In genomic region chr17:43839670-43840101, GRCh38 we compare ENCODE assay signal across 13 cellular contexts. TPM values are rescaled to one million over a fixed set of nuclear protein-coding genes. Genes with fewer than 3 reads are reported as not detected.
A peak's percentile ranks its signal among the peaks of the same experiment; 100 is the strongest.
DNase-seq lines count a peak whose midpoint lies in the region; ATAC-seq and TF ChIP-seq lines count a peak whose summit lies in the region.
"Had no signal": no experiment of that assay in that cellular context is flagged by ENCODE, and none has a peak within 500 bp of the region (broad histone marks: within the 10 kb centered on the region; RNA-seq: fewer than 3 reads in every experiment).

No MANE protein-coding gene starts in this region.

- peak; percentile 40 for DNase-seq in HuH-7 (ENCODE audit: low spot score)
- DNase-seq in NCI-H2196 treated with DMSO at 0.1 percent for 48 hours (lab: John Stamatoyannopoulos, UW; ENCODE audit: unreplicated experiment): peak; percentile 95
- DNase-seq in mammary epithelial cell: peak; percentile 57
- peak; percentile 33 for DNase-seq in prostate gland (ENCODE audit: low spot score)
- no peak for DNase-seq in T-helper 1 cell
- DNase-seq in stimulated activated CD4-positive, alpha-beta T cell treated with anti-CD3 and anti-CD28 coated beads, Interleukin-4, amount 100 ng/mL, for 1 hour: no peak
- DNase-seq: activated CD4-positive, alpha-beta T cell treated with anti-CD3 and anti-CD28 coated beads, Interleukin-2, amount 10 ng/mL, durations not matched to agents 7 days and 5 days; EL; stimulated activated CD4-positive, alpha-beta T cell treated with anti-CD3 and anti-CD28 coated beads, Interleukin-4, amount 100 ng/mL, for 24 hours had no signal

- H4K20me1 ChIP-seq in mammary epithelial cell (ENCODE audit: insufficient read depth, low read length): no peaks in the 10 kb centered on the region

- H3K9me3 ChIP-seq in mammary epithelial cell (replicated peaks; ENCODE audit: insufficient read depth, low read length) (no peaks in the 10 kb centered on the region), prostate gland (no peaks in the 10 kb centered on the region)

- no peak for TF ChIP-seq POLR2A in prostate gland (IDR thresholded peaks at IDR 0.05)

- peaks cover 31% of the 10 kb centered on the region for H3K4me1 ChIP-seq in mammary epithelial cell (ENCODE audit: insufficient read depth, low read length)
- no peaks in the 10 kb centered on the region for H3K4me1 ChIP-seq in prostate gland (replicated peaks)

- H3K27me3 ChIP-seq in mammary epithelial cell (ENCODE audit: insufficient read depth, low read length) (no peaks in the 10 kb centered on the region), prostate gland (replicated peaks; ENCODE audit: insufficient read depth) (no peaks in the 10 kb centered on the region)

- H3K4me2 ChIP-seq in mammary epithelial cell (ENCODE audit: insufficient read depth, low read depth, low read length): peak overlapping the region; percentile 46

- dilution Hi-C loops in mammary epithelial cell (cut with HindIII; ENCODE audit: low sequenced_read_pairs): loop anchor here (5.0 kb wide), 3 partner anchors 37 to 137 kb away; no protein-coding TSS in a partner anchor

- H3K4me3 ChIP-seq in mammary epithelial cell (replicated peaks in 1 of 3; ENCODE audit: insufficient read depth in 1 of 3, low read depth in 2 of 3, low read length in 3 of 3) (no peak overlapping the region), prostate gland (no peak overlapping the region)

- no peak for ATAC-seq in GM18511 (IDR thresholded peaks at IDR 0.05; ENCODE audit: unreplicated experiment)
- no peak for ATAC-seq in GM19463 (IDR thresholded peaks at IDR 0.05; ENCODE audit: unreplicated experiment)

- intact Hi-C loops in mammary epithelial cell (cut with micrococcal nuclease) (loop anchor here (10.0 kb wide), 1 partner anchor 145 kb away; no protein-coding TSS in a partner anchor), prostate gland (cut with DNase I) (no loop called here)

- CTCF ChIA-PET in mammary epithelial cell (lab: Charles Lee; ENCODE audit: low non-redundant PET): interaction anchor here (0.5 to 0.8 kb wide), 2 partner anchors 104 to 223 kb away, joined by 3 to 5 read pairs; no protein-coding TSS in a partner anchor

- H3K9ac ChIP-seq in mammary epithelial cell (ENCODE audit: insufficient read depth, low read length): no peak overlapping the region

- WGBS in mammary epithelial cell (ENCODE audit: low coverage, missing lambda C conversion rate): 0% methylated on average over 7 of the region's 7 CpGs
- WGBS in prostate gland: 35% methylated on average over 7 of the region's 7 CpGs

- H3K27ac ChIP-seq in mammary epithelial cell (ENCODE audit: insufficient read depth, low read depth, low read length) (no peak overlapping the region), prostate gland (no peak overlapping the region)

- H3K79me2 ChIP-seq in mammary epithelial cell (ENCODE audit: insufficient read depth, low read length): no peaks in the 10 kb centered on the region

- in situ Hi-C loops in mammary epithelial cell (cut with MboI; ENCODE audit: low sequenced_read_pairs in 2 of 2): loop anchor here in 1 of 2 donors (5.0 kb wide), 1 partner anchor 47 kb away; no protein-coding TSS in a partner anchor

- no TSS peak for BruUV-seq in mammary epithelial cell (replicated peaks; lab: Mats Ljungman, UMichigan)

- peak overlapping the region; percentile 66 for H2AFZ ChIP-seq in mammary epithelial cell (ENCODE audit: low read depth, low read length)

- TF ChIP-seq CTCF in mammary epithelial cell (conservative IDR thresholded peaks at IDR 0.05 in 1 of 2, IDR thresholded peaks at IDR 0.05 in 1 of 2; ENCODE audit: extremely low read depth in 1 of 2, insufficient read depth in 1 of 2, low read depth in 1 of 2, low read length in 2 of 2) (no peak), prostate gland (IDR thresholded peaks at IDR 0.05) (no peak)

- H3K36me3 ChIP-seq in mammary epithelial cell (ENCODE audit: insufficient read depth, low read length): no peaks in the 10 kb centered on the region
- H3K36me3 ChIP-seq in prostate gland: no peaks in the 10 kb centered on the region

RNA-seq across cellular contexts. Expression of gene MPP3, which starts 6.7 kb away (rescaled TPM):
- total RNA-seq in mammary epithelial cell (10 to 100 TPM; 10.8 to 19.6 TPM), prostate gland (10 to 100 TPM in 1 of 2 donors, 1 to 10 TPM in 1; 4.4 to 16.4 TPM)
- polyA plus RNA-seq in mammary epithelial cell: 7.1 TPM
- 3.5 TPM for polyA minus RNA-seq in mammary epithelial cell
- total RNA-seq: activated CD4-positive, alpha-beta T cell treated with anti-CD3 and anti-CD28 coated beads, Interleukin-2, amount 10 ng/mL, durations not matched to agents 7 days and 5 days had no signal

RNA-seq across cellular contexts. Expression of gene CD300LG, which starts 7.3 kb away (rescaled TPM):
- total RNA-seq in mammary epithelial cell (not detected), prostate gland (10 to 100 TPM in 1 of 2 donors, under 1 TPM in 1; 0.09 to 33.5 TPM)
- 0.03 TPM for polyA plus RNA-seq in mammary epithelial cell
- polyA minus RNA-seq in mammary epithelial cell: not detected
- total RNA-seq: activated CD4-positive, alpha-beta T cell treated with anti-CD3 and anti-CD28 coated beads, Interleukin-2, amount 10 ng/mL, durations not matched to agents 7 days and 5 days; astrocyte had no signal

RNA-seq across cellular contexts. Expression of gene CFAP97D1, which starts 59.5 kb away (rescaled TPM):
- total RNA-seq in mammary epithelial cell (under 1 TPM in 1 of 2 donors, not detected in 1; 0.24 TPM), prostate gland (1 to 10 TPM in 1 of 2 donors, not detected in 1; 1.1 TPM)
- 0.03 TPM for polyA plus RNA-seq in mammary epithelial cell
- polyA minus RNA-seq in mammary epithelial cell: not detected
- total RNA-seq: activated CD4-positive, alpha-beta T cell treated with anti-CD3 and anti-CD28 coated beads, Interleukin-2, amount 10 ng/mL, durations not matched to agents 7 days and 5 days; urinary bladder had no signal

Comparison
In these comparisons a context has a peak if more than half of its experiments do, and no peak if none do; other contexts are left out.
1. DNase-seq: peak in HuH-7 (single experiment), NCI-H2196 treated with DMSO at 0.1 percent for 48 hours (single experiment), mammary epithelial cell (single experiment) and prostate gland (single experiment); none in T-helper 1 cell (0 of 5) and stimulated activated CD4-positive, alpha-beta T cell treated with anti-CD3 and anti-CD28 coated beads, Interleukin-4, amount 100 ng/mL, for 1 hour (single experiment).